Comparison of ENCODE assay signal across 17 cellular contexts in the genomic region with DNA sequence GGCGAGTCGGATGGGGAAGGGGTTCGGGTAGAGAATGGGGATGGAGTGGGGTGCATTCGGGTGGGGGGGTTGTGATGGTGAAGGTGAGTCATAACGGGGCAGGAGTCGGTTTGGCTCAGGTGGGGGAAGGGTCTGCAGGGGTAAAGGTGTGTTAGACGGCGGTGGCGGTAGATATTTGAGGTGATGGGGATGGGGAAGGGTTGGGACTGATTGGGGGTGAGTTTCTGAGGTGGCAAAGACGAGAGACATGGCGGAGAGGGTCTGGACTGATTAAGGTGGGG. TPM values are rescaled to one million over a fixed set of nuclear protein-coding genes. Genes with fewer than 3 reads are reported as not detected.
DNase-seq lines count a peak whose midpoint lies in the region; ATAC-seq and TF ChIP-seq lines count a peak whose summit lies in the region.
"Had no signal": no experiment of that assay in that cellular context is flagged by ENCODE, and none has a peak within 500 bp of the region (broad histone marks: within the 10 kb centered on the region; RNA-seq: fewer than 3 reads in every experiment).

No MANE protein-coding gene starts in this region.

- intact Hi-C loops in activated naive CD4-positive, alpha-beta T cell treated with anti-CD3 and anti-CD28 coated beads for 36 hours (cut with micrococcal nuclease), result loop anchor here (10.0 kb wide), 1 partner anchor 646 kb away; no protein-coding TSS in a partner anchor
- intact Hi-C loops in Panc1 (cut with micrococcal nuclease; ENCODE audit: unreplicated experiment), result no loop called here
- intact Hi-C loops in sigmoid colon (cut with DNase I), result no loop called here

- H3K27me3 ChIP-seq in Panc1 (ENCODE audit: control insufficient read depth, insufficient read depth, low read length) (no peaks in the 10 kb centered on the region), sigmoid colon (no peaks in the 10 kb centered on the region)
- H3K27me3 ChIP-seq: upper lobe of right lung had no signal

- TF ChIP-seq POLR2A in sigmoid colon (IDR thresholded peaks at IDR 0.05), result no peak

- WGBS in sigmoid colon, 2 donors, result 11 to 12% methylated on average over 11 of the region's 11 CpGs

- no peak for ATAC-seq in Panc1

- no peak for TF ChIP-seq EP300 in sigmoid colon (IDR thresholded peaks at IDR 0.05)

- H3K4me3 ChIP-seq in Panc1 (ENCODE audit: low read depth in 2 of 2, low read length in 2 of 2) (peak overlapping the region; percentile 50 to 53; a peak in 3 of 4 replicates), coronary artery (peak overlapping the region; percentile 65), sigmoid colon (peak overlapping the region in 1 of 4 donors; percentile 43)

- no peaks in the 10 kb centered on the region for H3K36me3 Mint-ChIP-seq in activated naive CD4-positive, alpha-beta T cell treated with anti-CD3 and anti-CD28 coated beads for 36 hours (ENCODE audit: low read depth)
- no peaks in the 10 kb centered on the region for H3K36me3 Mint-ChIP-seq in activated naive CD4-positive, alpha-beta T cell treated with anti-CD3 and anti-CD28 coated beads, Interleukin-2, amount 10 ng/mL, durations not matched to agents 7 days and 5 days
- H3K36me3 Mint-ChIP-seq: activated naive CD4-positive, alpha-beta T cell treated with anti-CD3 and anti-CD28 coated beads, Interleukin-2, amount 50 U/mL, for 24 hours had no signal

- CTCF ChIA-PET in activated naive CD4-positive, alpha-beta T cell treated with anti-CD3 and anti-CD28 coated beads for 36 hours (lab: Charles Lee), result no interaction called here
- CTCF ChIA-PET in activated naive CD4-positive, alpha-beta T cell treated with anti-CD3 and anti-CD28 coated beads, Interleukin-2, amount 10 ng/mL, durations not matched to agents 7 days and 5 days (lab: Charles Lee), result no interaction called here
- CTCF ChIA-PET in Panc1 (lab: Charles Lee), result no interaction called here

- peak overlapping the region; percentile 42 for H3K4me3 Mint-ChIP-seq in activated naive CD4-positive, alpha-beta T cell treated with anti-CD3 and anti-CD28 coated beads for 36 hours
- no peak overlapping the region for H3K4me3 Mint-ChIP-seq in activated naive CD4-positive, alpha-beta T cell treated with anti-CD3 and anti-CD28 coated beads, Interleukin-2, amount 10 ng/mL, durations not matched to agents 7 days and 5 days

- no peak for DNase-seq in activated naive CD4-positive, alpha-beta T cell treated with anti-CD3 and anti-CD28 coated beads for 36 hours
- no peak for DNase-seq in activated naive CD4-positive, alpha-beta T cell treated with anti-CD3 and anti-CD28 coated beads, Interleukin-2, amount 10 ng/mL, durations not matched to agents 7 days and 5 days
- DNase-seq in Panc1 (ENCODE audit: low read depth, low spot score) (no peak), coronary artery (ENCODE audit: low spot score) (no peak), substantia nigra (lab: John Stamatoyannopoulos, UW) (no peak), NOMO-1 treated with dmso at 0.1 percent for 144 hours (lab: John Stamatoyannopoulos, UW; ENCODE audit: unreplicated experiment) (no peak), D341Med (ENCODE audit: low spot score) (no peak), sigmoid colon (no peak)
- DNase-seq: central memory CD4-positive, alpha-beta T cell; DMS79 treated with DMSO at 0.1 percent for 48 hours; left colon; NCI-H1092 treated with DMSO at 0.1 percent for 48 hours; NCI-H510A; upper lobe of right lung had no signal

- TF ChIP-seq CTCF in Panc1 (IDR thresholded peaks at IDR 0.05) (no peak), coronary artery (IDR thresholded peaks at IDR 0.05) (no peak), sigmoid colon (IDR thresholded peaks at IDR 0.05) (no peak)

- BruUV-seq in Panc1 (replicated peaks; lab: Mats Ljungman, UMichigan), result no TSS peak

- in situ Hi-C loops in Panc1 (cut with HindIII; ENCODE audit: low pct_unique_long_range_greater_than_20kb, low sequenced_read_pairs), result no loop called here

- POLR2A ChIA-PET in Panc1 (lab: Charles Lee), result no interaction called here

- no peaks in the 10 kb centered on the region for H3K27me3 Mint-ChIP-seq in activated naive CD4-positive, alpha-beta T cell treated with anti-CD3 and anti-CD28 coated beads for 36 hours (ENCODE audit: low read depth)
- peaks cover 25% of the 10 kb centered on the region for H3K27me3 Mint-ChIP-seq in activated naive CD4-positive, alpha-beta T cell treated with anti-CD3 and anti-CD28 coated beads, Interleukin-2, amount 10 ng/mL, durations not matched to agents 7 days and 5 days
- H3K27me3 Mint-ChIP-seq: activated naive CD4-positive, alpha-beta T cell treated with anti-CD3 and anti-CD28 coated beads, Interleukin-2, amount 50 U/mL, for 24 hours had no signal

- no peak overlapping the region for H3K27ac ChIP-seq in Panc1 (ENCODE audit: low read length)
- H3K27ac ChIP-seq in coronary artery, result peak overlapping the region in 1 of 2 donors; percentile 73
- H3K27ac ChIP-seq in substantia nigra (ENCODE audit: low read depth, low read length, poor library complexity, severe bottlenecking), result peak overlapping the region; percentile 42
- H3K27ac ChIP-seq in sigmoid colon, result no peak overlapping the region
- H3K27ac ChIP-seq: prostate gland, RWPE1, upper lobe of right lung had no signal

- H3K9me3 Mint-ChIP-seq in activated naive CD4-positive, alpha-beta T cell treated with anti-CD3 and anti-CD28 coated beads for 36 hours, result no peaks in the 10 kb centered on the region
- no peaks in the 10 kb centered on the region for H3K9me3 Mint-ChIP-seq in activated naive CD4-positive, alpha-beta T cell treated with anti-CD3 and anti-CD28 coated beads, Interleukin-2, amount 10 ng/mL, durations not matched to agents 7 days and 5 days
- H3K9me3 Mint-ChIP-seq: activated naive CD4-positive, alpha-beta T cell treated with anti-CD3 and anti-CD28 coated beads, Interleukin-2, amount 50 U/mL, for 24 hours had no signal

- H3K4me1 Mint-ChIP-seq in activated naive CD4-positive, alpha-beta T cell treated with anti-CD3 and anti-CD28 coated beads for 36 hours (ENCODE audit: low read depth), result peaks cover 19% of the 10 kb centered on the region
- peaks cover 19% of the 10 kb centered on the region for H3K4me1 Mint-ChIP-seq in activated naive CD4-positive, alpha-beta T cell treated with anti-CD3 and anti-CD28 coated beads, Interleukin-2, amount 10 ng/mL, durations not matched to agents 7 days and 5 days

- H3K4me1 ChIP-seq in Panc1 (ENCODE audit: control insufficient read depth, insufficient read depth, low read length) (peaks cover 7% of the 10 kb centered on the region; the same call in 1 of the 2 replicates), sigmoid colon (peaks cover 0 to 8% (median 5%) of the 10 kb centered on the region in 4 donors)
- H3K4me1 ChIP-seq: prostate gland had no signal

- H3K9me3 ChIP-seq in Panc1 (ENCODE audit: control insufficient read depth, insufficient read depth, low read depth, low read length), result no peaks in the 10 kb centered on the region
- no peaks in the 10 kb centered on the region for H3K9me3 ChIP-seq in sigmoid colon
- H3K9me3 ChIP-seq: prostate gland, upper lobe of right lung had no signal

- H3K27ac Mint-ChIP-seq in activated naive CD4-positive, alpha-beta T cell treated with anti-CD3 and anti-CD28 coated beads for 36 hours, result no peak overlapping the region
- H3K27ac Mint-ChIP-seq in activated naive CD4-positive, alpha-beta T cell treated with anti-CD3 and anti-CD28 coated beads, Interleukin-2, amount 10 ng/mL, durations not matched to agents 7 days and 5 days, result no peak overlapping the region
- H3K27ac Mint-ChIP-seq: activated naive CD4-positive, alpha-beta T cell treated with anti-CD3 and anti-CD28 coated beads, Interleukin-2, amount 50 U/mL, for 24 hours had no signal

- H3K36me3 ChIP-seq in Panc1 (ENCODE audit: control insufficient read depth, insufficient read depth, low read length), result no peaks in the 10 kb centered on the region
- no peaks in the 10 kb centered on the region for H3K36me3 ChIP-seq in sigmoid colon
- H3K36me3 ChIP-seq: prostate gland, upper lobe of right lung had no signal

RNA-seq across cellular contexts. Expression of a gene that starts 0.7 kb away (rescaled TPM):
- total RNA-seq in activated naive CD4-positive, alpha-beta T cell treated with anti-CD3 and anti-CD28 coated beads for 36 hours, result 1 to 10 TPM; 2.5 to 2.6 TPM
- 12.4 TPM for total RNA-seq in Panc1 (2021; ENCODE audit: unreplicated experiment)
- polyA plus RNA-seq in Panc1 (2012; ENCODE audit: insufficient read length), result 19.9 TPM
- total RNA-seq in sigmoid colon, result 10 to 100 TPM in 2 of 4 donors, 1 to 10 TPM in 2; 4.1 to 14.6 (median 10.9) TPM
- polyA plus RNA-seq in sigmoid colon, result 10 to 100 TPM in 1 of 3 donors, 1 to 10 TPM in 2; 1.2 to 20.2 (median 1.4) TPM

RNA-seq across cellular contexts. Expression of a gene that starts 13.1 kb away (rescaled TPM):
- 1 to 10 TPM; 9.2 to 9.3 TPM for total RNA-seq in activated naive CD4-positive, alpha-beta T cell treated with anti-CD3 and anti-CD28 coated beads for 36 hours
- 40.1 TPM for total RNA-seq in Panc1 (2021; ENCODE audit: unreplicated experiment)
- polyA plus RNA-seq in Panc1 (2012; ENCODE audit: insufficient read length), result 53.3 TPM
- total RNA-seq in sigmoid colon, result 10 to 100 TPM in 2 of 4 donors, 1 to 10 TPM in 2; 7.7 to 13.0 (median 10.4) TPM
- 1 to 10 TPM; 4.8 to 9.8 (median 6.0) TPM for polyA plus RNA-seq in sigmoid colon

RNA-seq across cellular contexts. Expression of a gene that starts 27.6 kb away (rescaled TPM):
- total RNA-seq in activated naive CD4-positive, alpha-beta T cell treated with anti-CD3 and anti-CD28 coated beads for 36 hours, result 100 to 1,000 TPM; 143 to 145 TPM
- 293 TPM for total RNA-seq in Panc1 (2021; ENCODE audit: unreplicated experiment)
- 305 TPM for polyA plus RNA-seq in Panc1 (2012; ENCODE audit: insufficient read length)
- 10 to 100 TPM; 39.0 to 65.1 (median 48.9) TPM for total RNA-seq in sigmoid colon
- 100 to 1,000 TPM in 1 of 3 donors, 10 to 100 TPM in 2; 61.7 to 185 (median 88.9) TPM for polyA plus RNA-seq in sigmoid colon

RNA-seq across cellular contexts. Expression of a gene that starts 33.9 kb away (rescaled TPM):
- 1 to 10 TPM in 1 of 2 experiments, under 1 TPM in 1; 0.62 to 1.0 TPM for total RNA-seq in activated naive CD4-positive, alpha-beta T cell treated with anti-CD3 and anti-CD28 coated beads for 36 hours
- not detected for total RNA-seq in Panc1 (2021; ENCODE audit: unreplicated experiment)
- not detected for polyA plus RNA-seq in Panc1 (2012; ENCODE audit: insufficient read length)
- under 1 TPM in 2 of 4 donors, not detected in 2; 0.14 to 0.16 TPM for total RNA-seq in sigmoid colon
- under 1 TPM in 2 of 3 donors, not detected in 1; under 0.01 to 0.70 TPM for polyA plus RNA-seq in sigmoid colon

RNA-seq across cellular contexts. Expression of a gene that starts 36.0 kb away (rescaled TPM):
- 10 to 100 TPM; 16.4 to 18.5 TPM for total RNA-seq in activated naive CD4-positive, alpha-beta T cell treated with anti-CD3 and anti-CD28 coated beads for 36 hours
- total RNA-seq in Panc1 (2021; ENCODE audit: unreplicated experiment) (22.8 TPM), sigmoid colon (10 to 100 TPM; 11.1 to 15.0 (median 12.6) TPM)
- 26.7 TPM for polyA plus RNA-seq in Panc1 (2012; ENCODE audit: insufficient read length)
- polyA plus RNA-seq in sigmoid colon, result 10 to 100 TPM in 1 of 3 donors, 1 to 10 TPM in 2; 9.0 to 16.1 (median 9.6) TPM
